15 cellular contexts compared by ENCODE assay signal in the genomic region with DNA sequence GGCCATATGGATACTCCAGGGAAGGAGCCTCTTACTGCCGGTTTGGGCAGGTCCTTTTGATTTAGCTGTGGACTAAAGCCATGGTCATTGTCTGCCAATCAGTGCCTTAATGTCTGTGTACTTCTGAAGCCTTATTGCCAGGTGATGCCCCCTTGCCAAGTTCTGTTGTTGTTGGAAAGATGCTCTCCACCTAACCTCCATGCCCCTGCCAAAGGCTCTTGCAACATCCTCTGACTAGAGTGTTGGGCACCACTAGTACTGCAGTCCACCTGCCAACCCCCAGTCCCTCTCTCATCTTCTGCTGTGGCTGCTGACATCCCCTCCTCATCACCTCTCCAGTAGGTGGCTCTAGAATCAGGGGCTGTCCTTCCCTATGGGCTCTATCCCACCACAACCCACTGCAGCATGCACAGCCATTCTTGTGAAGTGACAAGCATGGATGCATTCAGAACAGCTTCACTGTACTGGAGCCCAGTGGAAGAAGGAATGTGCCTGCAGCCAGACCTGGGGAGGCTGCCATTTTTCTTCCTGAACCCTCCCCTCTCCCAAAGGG.
"Had no signal": no experiment of that assay in that cellular context is flagged by ENCODE, and none has a peak within 500 bp of the region (broad histone marks: within the 10 kb centered on the region; RNA-seq: fewer than 3 reads in every experiment).

No MANE protein-coding gene starts in this region.

- H3K4me3 ChIP-seq: breast epithelium, dorsolateral prefrontal cortex, esophagus squamous epithelium, right atrium auricular region had no signal

- H3K4me1 ChIP-seq: breast epithelium, esophagus squamous epithelium, right atrium auricular region had no signal

- DNase-seq: activated CD4-positive, CD25-positive, alpha-beta regulatory T cell; activated effector memory CD4-positive, alpha-beta T cell treated with anti-CD3 and anti-CD28 coated beads, Interleukin-2, amount 50 U/mL, for 16 hours; activated naive CD8-positive, alpha-beta T cell treated with anti-CD3 and anti-CD28 coated beads for 36 hours; anterior cingulate cortex; dorsolateral prefrontal cortex; esophagus squamous epithelium; foreskin fibroblast; left ventricle myocardium superior; substantia nigra; trophoblast cell had no signal

- ATAC-seq: left ventricle myocardium superior; SK-N-SH treated with all-trans-retinoic acid at 6 μM for 48 hours; stimulated activated effector memory CD8-positive, alpha-beta T cell treated with anti-CD3 and anti-CD28 coated beads, Interleukin-12 subunit alpha, Interleukin-12 subunit beta, amount 100 ng/mL, for 72 hours had no signal

- H3K27ac ChIP-seq: breast epithelium, dorsolateral prefrontal cortex, esophagus squamous epithelium, neutrophil, right atrium auricular region had no signal

- H3K36me3 ChIP-seq: breast epithelium, esophagus squamous epithelium, neutrophil, right atrium auricular region had no signal

- H3K9me3 ChIP-seq: breast epithelium, esophagus squamous epithelium, neutrophil, right atrium auricular region had no signal

- H3K27me3 ChIP-seq: breast epithelium, esophagus squamous epithelium, neutrophil, right atrium auricular region had no signal
